In genomic region chr19:1131718-1132552, GRCh38 we compare ENCODE assay signal across 8 cellular contexts. TPM values are rescaled to one million over a fixed set of nuclear protein-coding genes. Genes with fewer than 3 reads are reported as not detected.
DNase-seq lines count a peak whose midpoint lies in the region; ATAC-seq, FAIRE-seq and TF ChIP-seq lines count a peak whose summit lies in the region.

No MANE protein-coding gene starts in this region.

- peak overlapping the region; percentile 99 for H3K4me2 ChIP-seq in mammary epithelial cell (ENCODE audit: insufficient read depth, low read depth, low read length)

- H3K9me3 ChIP-seq in A673 (ENCODE audit: low read depth, low read length, poor library complexity, severe bottlenecking) (no peaks in the 10 kb centered on the region), mammary epithelial cell (replicated peaks; ENCODE audit: insufficient read depth, low read length) (no peaks in the 10 kb centered on the region)

- DNase-seq in A673 (ENCODE audit: low spot score) (peak; percentile 83), HTR-8/SVneo (ENCODE audit: insufficient read length, low spot score) (peak; percentile 59), mammary epithelial cell (peak; percentile 83), iris pigment epithelial cell (ENCODE audit: low read depth) (peak; percentile 96), NCI-H524 treated with DMSO at 0.1 percent for 48 hours (lab: John Stamatoyannopoulos, UW) (no peak)
- DNase-seq in stimulated activated CD4-positive, alpha-beta T cell treated with anti-CD3 and anti-CD28 coated beads, Interleukin-12 subunit alpha, Interleukin-12 subunit beta, amount 100 ng/mL, for 4 hours: peak; percentile 86

- in situ Hi-C loops in mammary epithelial cell (cut with MboI; ENCODE audit: low sequenced_read_pairs in 2 of 2): no loop called here

- peak overlapping the region; percentile 5 for H2AFZ ChIP-seq in mammary epithelial cell (ENCODE audit: low read depth, low read length)

- dilution Hi-C loops in mammary epithelial cell (cut with HindIII; ENCODE audit: low sequenced_read_pairs): no loop called here

- peak overlapping the region; percentile 35 for H3K9ac ChIP-seq in mammary epithelial cell (ENCODE audit: insufficient read depth, low read length)

- peak; percentile 56 for ATAC-seq in GM19035 (IDR thresholded peaks at IDR 0.05; ENCODE audit: unreplicated experiment)

- CTCF ChIA-PET in A673 (lab: Charles Lee) (interaction anchor here (0.5 to 0.6 kb wide), 3 partner anchors 61 to 114 kb away, joined by 3 to 5 read pairs (median 3); no protein-coding TSS in a partner anchor), mammary epithelial cell (lab: Charles Lee; ENCODE audit: low non-redundant PET) (no interaction called here)

- TF ChIP-seq CTCF in A673 (conservative IDR thresholded peaks at IDR 0.05; ENCODE audit: low read depth, low read length): no peak
- TF ChIP-seq CTCF in VCaP (conservative IDR thresholded peaks at IDR 0.05): no peak; the same call in 1 of the 2 replicates
- no peak for TF ChIP-seq CTCF in mammary epithelial cell (conservative IDR thresholded peaks at IDR 0.05 in 1 of 2, IDR thresholded peaks at IDR 0.05 in 1 of 2; ENCODE audit: extremely low read depth in 1 of 2, insufficient read depth in 1 of 2, low read depth in 1 of 2, low read length in 2 of 2)

- H3K27me3 ChIP-seq in A673 (replicated peaks; ENCODE audit: insufficient read depth, low read depth, low read length, poor library complexity) (no peaks in the 10 kb centered on the region), mammary epithelial cell (ENCODE audit: insufficient read depth, low read length) (no peaks in the 10 kb centered on the region)

- H3K27ac ChIP-seq in A673 (ENCODE audit: low read depth, low read length, poor library complexity, severe bottlenecking): peak overlapping the region; percentile 87
- H3K27ac ChIP-seq in VCaP: peak overlapping the region; percentile 72
- H3K27ac ChIP-seq in mammary epithelial cell (ENCODE audit: insufficient read depth, low read depth, low read length): peak overlapping the region; percentile 70

- BruUV-seq in A673 (replicated peaks; lab: Mats Ljungman, UMichigan) (no TSS peak), mammary epithelial cell (replicated peaks; lab: Mats Ljungman, UMichigan) (TSS peak; percentile 42)

- H3K79me2 ChIP-seq in mammary epithelial cell (ENCODE audit: insufficient read depth, low read length): peaks cover 94% of the 10 kb centered on the region

- 1% methylated on average over 16 of the region's 64 CpGs for WGBS in mammary epithelial cell (ENCODE audit: low coverage, missing lambda C conversion rate)

- peaks cover 18% of the 10 kb centered on the region for H3K4me1 ChIP-seq in A673 (ENCODE audit: insufficient read depth, low read length, poor library complexity, severe bottlenecking)
- peaks cover 45% of the 10 kb centered on the region for H3K4me1 ChIP-seq in mammary epithelial cell (ENCODE audit: insufficient read depth, low read length)

- H4K20me1 ChIP-seq in mammary epithelial cell (ENCODE audit: insufficient read depth, low read length): no peaks in the 10 kb centered on the region

- H3K36me3 ChIP-seq in A673 (ENCODE audit: insufficient read depth, low read length, poor library complexity, severe bottlenecking) (peaks cover 6% of the 10 kb centered on the region), mammary epithelial cell (ENCODE audit: insufficient read depth, low read length) (peaks cover 6% of the 10 kb centered on the region)

- FAIRE-seq in HTR-8/SVneo (lab: Jason Lieb, UNC): peak; percentile 62

- POLR2A ChIA-PET in A673 (lab: Charles Lee; ENCODE audit: low non-redundant PET): interaction anchor here (0.6 kb wide), 1 partner anchor 38 kb away, joined by 6 read pairs; no protein-coding TSS in a partner anchor

- intact Hi-C loops in A673 (cut with micrococcal nuclease; ENCODE audit: unreplicated experiment): no loop called here
- intact Hi-C loops in mammary epithelial cell (cut with micrococcal nuclease): loop anchor here (1.0 to 5.0 kb wide), 2 partner anchors 23 to 40 kb away; partner anchors contain the start of gene SBNO2

- H3K4me3 ChIP-seq in A673 (ENCODE audit: low read depth, low read length, poor library complexity, severe bottlenecking) (peak overlapping the region; percentile 49), mammary epithelial cell (replicated peaks in 1 of 3; ENCODE audit: insufficient read depth in 1 of 3, low read depth in 2 of 3, low read length in 3 of 3) (peak overlapping the region; percentile 58 to 74 (median 58))

RNA-seq across cellular contexts. Expression of gene GPX4, which starts 28.1 kb away (rescaled TPM):
- total RNA-seq in A673 (2021) (368 and 435 TPM in 2 replicates), mammary epithelial cell (100 to 1,000 TPM; 154 to 216 TPM)
- 357 TPM for polyA plus RNA-seq in mammary epithelial cell
- 97.5 TPM for polyA minus RNA-seq in mammary epithelial cell

RNA-seq across cellular contexts. Expression of gene POLR2E, which starts 36.8 kb away (rescaled TPM):
- total RNA-seq in A673 (2021) (342 and 343 TPM in 2 replicates), mammary epithelial cell (100 to 1,000 TPM in 1 of 2 donors, 10 to 100 TPM in 1; 63.7 to 233 TPM)
- 258 TPM for polyA plus RNA-seq in mammary epithelial cell
- 118 TPM for polyA minus RNA-seq in mammary epithelial cell

RNA-seq across cellular contexts. Expression of gene SBNO2, which starts 42.1 kb away (rescaled TPM):
- total RNA-seq in A673 (2021) (46.9 and 51.8 TPM in 2 replicates), mammary epithelial cell (100 to 1,000 TPM in 1 of 2 donors, 10 to 100 TPM in 1; 37.0 to 108 TPM)
- 22.5 TPM for polyA plus RNA-seq in mammary epithelial cell
- 34.4 TPM for polyA minus RNA-seq in mammary epithelial cell
